Comparison of ENCODE assay signal across 11 cellular contexts in genomic region chr22:49848690-49849160, GRCh38. TPM values are rescaled to one million over a fixed set of nuclear protein-coding genes. Genes with fewer than 3 reads are reported as not detected.
DNase-seq lines count a peak whose midpoint lies in the region; ATAC-seq and TF ChIP-seq lines count a peak whose summit lies in the region.
"Had no signal": no experiment of that assay in that cellular context is flagged by ENCODE, and none has a peak within 500 bp of the region (broad histone marks: within the 10 kb centered on the region; RNA-seq: fewer than 3 reads in every experiment).

No MANE protein-coding gene starts in this region.

- no peak overlapping the region for H3K27ac ChIP-seq in A673 (ENCODE audit: low read depth, low read length, poor library complexity, severe bottlenecking)
- no peak overlapping the region for H3K27ac ChIP-seq in effector memory CD4-positive, alpha-beta T cell (ENCODE audit: insufficient read depth, low read length, poor library complexity, severe bottlenecking)
- no peak overlapping the region for H3K27ac ChIP-seq in neural cell (ENCODE audit: low read length)
- no peak overlapping the region for H3K27ac ChIP-seq in OCI-LY7 (ENCODE audit: low read depth, low read length, poor library complexity, severe bottlenecking)

- H3K36me3 ChIP-seq in A673 (ENCODE audit: insufficient read depth, low read length, poor library complexity, severe bottlenecking) (no peaks in the 10 kb centered on the region), H7 (replicated peaks; ENCODE audit: control insufficient read depth, insufficient read depth, low read length) (no peaks in the 10 kb centered on the region), neural cell (ENCODE audit: insufficient read depth, low read length) (no peaks in the 10 kb centered on the region), OCI-LY7 (ENCODE audit: insufficient read depth, low read length) (no peaks in the 10 kb centered on the region)
- no peaks in the 10 kb centered on the region for H3K36me3 ChIP-seq in effector memory CD4-positive, alpha-beta T cell (ENCODE audit: control insufficient read depth, insufficient read depth, low read length)

- H3K79me2 ChIP-seq in neural cell (replicated peaks; ENCODE audit: insufficient read depth, low read length) (no peaks in the 10 kb centered on the region), OCI-LY7 (ENCODE audit: insufficient read depth, low read depth, low read length) (no peaks in the 10 kb centered on the region)

- no peaks in the 10 kb centered on the region for H4K20me1 ChIP-seq in neural cell (ENCODE audit: insufficient read depth)
- no peaks in the 10 kb centered on the region for H4K20me1 ChIP-seq in OCI-LY7 (ENCODE audit: insufficient read depth, low read length)

- no peak for ATAC-seq in HG03280 (IDR thresholded peaks at IDR 0.05; ENCODE audit: unreplicated experiment)
- ATAC-seq: T-cell had no signal

- DNase-seq in A673 (ENCODE audit: low spot score) (no peak), H7 (peak; percentile 70), OCI-LY7 (ENCODE audit: low spot score) (no peak), C1 segment of cervical spinal cord (lab: John Stamatoyannopoulos, UW) (no peak)
- no peak for DNase-seq in effector memory CD4-positive, alpha-beta T cell
- no peak for DNase-seq in activated CD4-positive, alpha-beta T cell treated with anti-CD3 and anti-CD28 coated beads, Interleukin-2, amount 50 U/mL, for 1 hour
- DNase-seq: DMS79, NCI-H2029 treated with DMSO at 0.1 percent for 48 hours had no signal

- H3K4me2 ChIP-seq in neural cell (ENCODE audit: low read length) (no peak overlapping the region), OCI-LY7 (ENCODE audit: low read length) (no peak overlapping the region)

- H3K9me2 ChIP-seq in neural cell (ENCODE audit: insufficient read depth, low read length): no peaks in the 10 kb centered on the region
- H3K9me2 ChIP-seq in OCI-LY7 (ENCODE audit: insufficient read depth, low read length): no peaks in the 10 kb centered on the region

- TF ChIP-seq CTCF in A673 (conservative IDR thresholded peaks at IDR 0.05; ENCODE audit: low read depth, low read length) (no peak), neural cell (IDR thresholded peaks at IDR 0.05; ENCODE audit: poor library complexity, severe bottlenecking) (no peak), OCI-LY7 (conservative IDR thresholded peaks at IDR 0.05; ENCODE audit: low read length) (no peak)

- CTCF ChIA-PET in A673 (lab: Charles Lee) (no interaction called here), OCI-LY7 (lab: Charles Lee; ENCODE audit: unreplicated experiment) (no interaction called here)

- BruUV-seq in A673 (replicated peaks; lab: Mats Ljungman, UMichigan) (no TSS peak), OCI-LY7 (replicated peaks; lab: Mats Ljungman, UMichigan) (no TSS peak)

- H3K9me3 ChIP-seq in A673 (ENCODE audit: low read depth, low read length, poor library complexity, severe bottlenecking) (no peaks in the 10 kb centered on the region), neural cell (ENCODE audit: low read length) (no peaks in the 10 kb centered on the region), OCI-LY7 (ENCODE audit: low read length) (no peaks in the 10 kb centered on the region)
- H3K9me3 ChIP-seq in effector memory CD4-positive, alpha-beta T cell (ENCODE audit: control insufficient read depth, low read length): no peaks in the 10 kb centered on the region

- H3F3A ChIP-seq in neural cell (ENCODE audit: insufficient read depth, low read length, poor library complexity, severe bottlenecking): no peaks in the 10 kb centered on the region

- POLR2A ChIA-PET in A673 (lab: Charles Lee; ENCODE audit: low non-redundant PET) (no interaction called here), OCI-LY7 (lab: Charles Lee) (no interaction called here)

- intact Hi-C loops in A673 (cut with micrococcal nuclease; ENCODE audit: unreplicated experiment) (no loop called here), OCI-LY7 (cut with micrococcal nuclease; ENCODE audit: unreplicated experiment) (no loop called here)

- no peak overlapping the region for H2AFZ ChIP-seq in neural cell (ENCODE audit: low read depth, low read length)
- H2AFZ ChIP-seq in OCI-LY7 (ENCODE audit: low read length): no peak overlapping the region

- H3K4me3 ChIP-seq in A673 (ENCODE audit: low read depth, low read length, poor library complexity, severe bottlenecking): peak overlapping the region; percentile 37
- peak overlapping the region; percentile 48 for H3K4me3 ChIP-seq in H7 (ENCODE audit: insufficient read depth, low read depth, low read length)
- H3K4me3 ChIP-seq in effector memory CD4-positive, alpha-beta T cell (ENCODE audit: insufficient read depth, low read depth, low read length, poor library complexity, severe bottlenecking): peak overlapping the region; percentile 66
- peak overlapping the region; percentile 47 for H3K4me3 ChIP-seq in neural cell (ENCODE audit: low read length)
- no peak overlapping the region for H3K4me3 ChIP-seq in OCI-LY7 (ENCODE audit: low read depth, low read length, poor library complexity, severe bottlenecking)

- no peak for TF ChIP-seq EP300 in neural cell (conservative IDR thresholded peaks at IDR 0.05; ENCODE audit: poor library complexity, severe bottlenecking)

- H3K4me1 ChIP-seq in A673 (ENCODE audit: insufficient read depth, low read length, poor library complexity, severe bottlenecking) (peaks cover 3% of the 10 kb centered on the region), OCI-LY7 (ENCODE audit: insufficient read depth, low read length, poor library complexity, severe bottlenecking) (peaks cover 10% of the 10 kb centered on the region)
- peaks cover 18% of the 10 kb centered on the region for H3K4me1 ChIP-seq in effector memory CD4-positive, alpha-beta T cell (ENCODE audit: control insufficient read depth, insufficient read depth, low read length, poor library complexity, severe bottlenecking)

- H3K27me3 ChIP-seq in A673 (replicated peaks; ENCODE audit: insufficient read depth, low read depth, low read length, poor library complexity) (peaks cover 57% of the 10 kb centered on the region), H7 (ENCODE audit: control insufficient read depth, insufficient read depth, low read length) (peaks cover 75% of the 10 kb centered on the region), neural cell (ENCODE audit: insufficient read depth, low read depth, low read length) (peaks cover 63% of the 10 kb centered on the region)
- no peaks in the 10 kb centered on the region for H3K27me3 ChIP-seq in effector memory CD4-positive, alpha-beta T cell (replicated peaks; ENCODE audit: control insufficient read depth, insufficient read depth, low read length, poor library complexity, severe bottlenecking)

- no peak for TF ChIP-seq RAD21 in neural cell (conservative IDR thresholded peaks at IDR 0.05)

- H3K9ac ChIP-seq in neural cell (ENCODE audit: low read length): no peak overlapping the region

TF ChIP-seq in neural cell, 6 proteins besides CTCF, POLR2A, EP300 and RAD21:
- TF ChIP-seq POLR2AphosphoS5 (IDR thresholded peaks at IDR 0.05) (no peak), TAF1 (IDR thresholded peaks at IDR 0.05; ENCODE audit: low read depth) (no peak), MXI1 (conservative IDR thresholded peaks at IDR 0.05; ENCODE audit: poor library complexity, severe bottlenecking) (no peak), SMC3 (conservative IDR thresholded peaks at IDR 0.05; ENCODE audit: poor library complexity) (no peak), EZH2 (IDR thresholded peaks at IDR 0.05; ENCODE audit: borderline replicate concordance, insufficient read depth, low read length, poor library complexity, severe bottlenecking) (no peak), REST (IDR thresholded peaks at IDR 0.05; ENCODE audit: borderline replicate concordance) (no peak)
TF ChIP-seq in neural cell: peak in this region for 0.

RNA-seq across cellular contexts. Expression of gene ZBED4, which starts 4.9 kb away (rescaled TPM):
- total RNA-seq in A673 (2021) (31.5 and 33.1 TPM in 2 replicates), OCI-LY7 (2022) (31.6 and 33.6 TPM in 2 replicates)
- 23.1 and 25.0 TPM in 2 replicates for total RNA-seq in H7 (2014; rRNA removed; shearing (Covaris generic))
- polyA plus RNA-seq in neural cell: 15.0 and 17.8 TPM in 2 replicates
- 47.0 and 48.9 TPM in 2 replicates for polyA minus RNA-seq in neural cell
- 27.8 and 30.4 TPM in 2 replicates for total RNA-seq in OCI-LY7 (2014; rRNA removed; shearing (Covaris generic))

RNA-seq across cellular contexts. Expression of gene BRD1, which starts 21.1 kb away (rescaled TPM):
- total RNA-seq in A673 (2021) (47.2 and 51.2 TPM in 2 replicates), OCI-LY7 (2022) (46.6 and 47.3 TPM in 2 replicates)
- 24.9 and 29.5 TPM in 2 replicates for total RNA-seq in H7 (2014; rRNA removed; shearing (Covaris generic))
- polyA plus RNA-seq in neural cell: 79.3 and 92.1 TPM in 2 replicates
- polyA minus RNA-seq in neural cell: 75.0 and 81.1 TPM in 2 replicates
- total RNA-seq in OCI-LY7 (2014; rRNA removed; shearing (Covaris generic)): 37.3 and 38.1 TPM in 2 replicates
